21 cellular contexts compared by ENCODE assay signal in the genomic region with DNA sequence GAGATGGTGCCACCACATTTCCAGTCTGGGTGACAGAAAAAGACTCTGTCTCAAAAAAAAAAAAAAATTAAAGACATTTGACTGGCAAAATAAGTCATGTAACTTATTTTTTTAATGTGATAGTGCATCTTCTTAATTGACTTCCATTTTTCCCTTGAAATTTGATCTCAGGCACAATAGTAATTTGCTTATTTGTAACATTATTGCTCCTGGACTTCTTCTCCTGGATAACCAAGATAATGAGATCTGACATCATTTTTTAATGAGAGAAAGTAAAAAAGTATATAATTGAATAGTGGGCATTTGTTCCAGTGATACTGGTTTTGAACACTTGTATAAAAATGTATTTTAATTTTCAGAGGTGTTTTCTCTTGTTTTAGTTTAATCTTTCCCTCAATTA. TPM values are rescaled to one million over a fixed set of nuclear protein-coding genes. Genes with fewer than 3 reads are reported as not detected.
DNase-seq lines count a peak whose midpoint lies in the region; ATAC-seq, FAIRE-seq and TF ChIP-seq lines count a peak whose summit lies in the region.
"Had no signal": no experiment of that assay in that cellular context is flagged by ENCODE, and none has a peak within 500 bp of the region (broad histone marks: within the 10 kb centered on the region; RNA-seq: fewer than 3 reads in every experiment).

No MANE protein-coding gene starts in this region.

- no peaks in the 10 kb centered on the region for H4K20me1 ChIP-seq in IMR-90 (ENCODE audit: insufficient read depth, low read length)
- no peaks in the 10 kb centered on the region for H4K20me1 ChIP-seq in SK-N-SH (ENCODE audit: insufficient read depth)
- H4K20me1 ChIP-seq in keratinocyte (ENCODE audit: control insufficient read depth, extremely low read depth, insufficient read depth, low read length): no peaks in the 10 kb centered on the region

- BruUV-seq in Calu3 (replicated peaks; lab: Mats Ljungman, UMichigan) (no TSS peak), IMR-90 (replicated peaks; lab: Mats Ljungman, UMichigan) (no TSS peak)

- H3K36me3 ChIP-seq in IMR-90 (ENCODE audit: control insufficient read depth, insufficient read depth, low read length) (no peaks in the 10 kb centered on the region), SK-N-SH (replicated peaks in 1 of 2; ENCODE audit: control insufficient read depth in 1 of 2, insufficient read depth in 2 of 2, low read length in 1 of 2) (no peaks in the 10 kb centered on the region), keratinocyte (ENCODE audit: control insufficient read depth in 2 of 2, extremely low read depth in 1 of 2, insufficient read depth in 2 of 2, low read length in 2 of 2) (peaks cover 5 to 6% of the 10 kb centered on the region in 2 experiments), heart right ventricle (no peaks in the 10 kb centered on the region)

- H4K91ac ChIP-seq in IMR-90 (ENCODE audit: insufficient read depth, low read depth, low read length): no peak overlapping the region

- no peak overlapping the region for H3K27ac Mint-ChIP-seq in Calu3 (ENCODE audit: unreplicated experiment)
- H3K27ac Mint-ChIP-seq: CD4-positive, alpha-beta T cell; IgD-negative memory B cell had no signal

- peaks cover 65% of the 10 kb centered on the region for H3K79me2 ChIP-seq in SK-N-SH (ENCODE audit: insufficient read depth)
- peaks cover 84% of the 10 kb centered on the region for H3K79me2 ChIP-seq in keratinocyte (ENCODE audit: control insufficient read depth, insufficient read depth, low read length)

- in situ Hi-C loops in IMR-90 (cut with MboI; ENCODE audit: low sequenced_read_pairs): no loop called here

- no peaks in the 10 kb centered on the region for H3K27me3 ChIP-seq in IMR-90 (ENCODE audit: control insufficient read depth, insufficient read depth, low read length)
- no peaks in the 10 kb centered on the region for H3K27me3 ChIP-seq in SK-N-SH (ENCODE audit: insufficient read depth)
- H3K27me3 ChIP-seq in keratinocyte (ENCODE audit: control insufficient read depth, extremely low read depth, insufficient read depth, low read length): no peaks in the 10 kb centered on the region
- peaks cover 0 to 40% (median 8%) of the 10 kb centered on the region in 7 donors for H3K27me3 ChIP-seq in heart right ventricle

- H3K27me3 Mint-ChIP-seq in Calu3 (ENCODE audit: unreplicated experiment): no peaks in the 10 kb centered on the region

- 0 out of 4 replicates have a peak, but pooled peaks of 1 of the 2 experiments have one; percentile 16 for TF ChIP-seq EP300 in SK-N-SH (IDR thresholded peaks at IDR 0.05; ENCODE audit: borderline replicate concordance in 1 of 2, low read depth in 1 of 2, low read length in 1 of 2)

- TF ChIP-seq POLR2A in IMR-90 (IDR thresholded peaks at IDR 0.05; ENCODE audit: low read depth, low read length) (no peak), lower leg skin (IDR thresholded peaks at IDR 0.05) (no peak)

- no peak overlapping the region for H2BK20ac ChIP-seq in IMR-90 (ENCODE audit: low read depth, low read length)

- H3K56ac ChIP-seq in IMR-90 (ENCODE audit: extremely low read depth, insufficient read depth, low read length): no peak overlapping the region

- no peak overlapping the region for H4K5ac ChIP-seq in IMR-90 (ENCODE audit: low read depth, low read length)

- peak overlapping the region; percentile 62; the same call in 1 of the 2 replicates for H3K23ac ChIP-seq in IMR-90 (ENCODE audit: low read depth, low read length)

- POLR2A ChIA-PET in IMR-90 (lab: Charles Lee; ENCODE audit: unreplicated experiment) (interaction anchor here (0.5 to 1.1 kb wide), 2 partner anchors 28 to 93 kb away, joined by 3 to 10 read pairs; no protein-coding TSS in a partner anchor), SK-N-SH (lab: Yijun Ruan, JAX) (no interaction called here)

- H2BK15ac ChIP-seq in IMR-90 (ENCODE audit: low read depth, low read length): no peak overlapping the region

- ATAC-seq in IMR-90 (ENCODE audit: low read depth) (no peak), heart right ventricle (no peak)
- ATAC-seq: HCT116 had no signal

- no peak overlapping the region for H3K9ac ChIP-seq in IMR-90 (ENCODE audit: low read depth, low read length)
- H3K9ac ChIP-seq in SK-N-SH: no peak overlapping the region
- no peak overlapping the region for H3K9ac ChIP-seq in keratinocyte (ENCODE audit: control insufficient read depth, extremely low read depth, insufficient read depth, low read length)

- H2BK5ac ChIP-seq in IMR-90 (ENCODE audit: low read depth, low read length, poor library complexity, severe bottlenecking): no peak overlapping the region

- H2AFZ ChIP-seq in IMR-90 (replicated peaks; ENCODE audit: low read length, poor library complexity) (no peak overlapping the region), SK-N-SH (ENCODE audit: low read depth) (no peak overlapping the region), keratinocyte (ENCODE audit: control insufficient read depth, low read length) (no peak overlapping the region)

- no peak overlapping the region for H2AK9ac ChIP-seq in IMR-90 (replicated peaks; ENCODE audit: low read depth, low read length, poor library complexity)

- no peak for TF ChIP-seq RAD21 in IMR-90 (IDR thresholded peaks at IDR 0.05; ENCODE audit: low read length)
- TF ChIP-seq RAD21 in SK-N-SH (IDR thresholded peaks at IDR 0.05; ENCODE audit: low read length): no peak

- H3K79me1 ChIP-seq in IMR-90 (ENCODE audit: low read depth in 1 of 2, low read length in 2 of 2): peaks cover 25 to 71% of the 10 kb centered on the region in 2 experiments

- H3K36me3 Mint-ChIP-seq in Calu3 (ENCODE audit: insufficient read depth, unreplicated experiment): peaks cover 25% of the 10 kb centered on the region

- H3K4me1 ChIP-seq in IMR-90 (ENCODE audit: control insufficient read depth, insufficient read depth, low read length) (peaks cover 3% of the 10 kb centered on the region; the same call in 1 of the 2 replicates), SK-N-SH (ENCODE audit: control insufficient read depth in 1 of 2, insufficient read depth in 2 of 2, low read depth in 1 of 2, low read length in 1 of 2) (peaks cover 3 to 13% of the 10 kb centered on the region in 2 experiments; a peak in 3 of 4 replicates), keratinocyte (ENCODE audit: control insufficient read depth, extremely low read depth, insufficient read depth, low read length) (peaks cover 47% of the 10 kb centered on the region), heart right ventricle (peaks cover 0 to 23% (median 14%) of the 10 kb centered on the region in 9 donors)

- H3K27ac ChIP-seq in IMR-90 (ENCODE audit: insufficient read depth, low read length) (no peak overlapping the region), SK-N-SH (ENCODE audit: low read depth in 2 of 2, low read length in 1 of 2) (no peak overlapping the region), keratinocyte (ENCODE audit: control insufficient read depth, insufficient read depth, low read length) (no peak overlapping the region), heart right ventricle (no peak overlapping the region)
- H3K27ac ChIP-seq: C4-2B, HL-60 had no signal

- peaks cover 51% of the 10 kb centered on the region for H3K4me1 Mint-ChIP-seq in Calu3 (ENCODE audit: low read depth, unreplicated experiment)

- peaks cover 4% of the 10 kb centered on the region for H3F3A ChIP-seq in SK-N-SH (replicated peaks; ENCODE audit: insufficient read depth)

- H3K9me2 ChIP-seq in SK-N-SH: no peaks in the 10 kb centered on the region

- no peak overlapping the region for H3K18ac ChIP-seq in IMR-90 (ENCODE audit: low read depth, low read length)

- H3K4me3 Mint-ChIP-seq in Calu3 (ENCODE audit: low read depth, unreplicated experiment): peak overlapping the region; percentile 85
- H3K4me3 Mint-ChIP-seq: CD4-positive, alpha-beta T cell; IgD-negative memory B cell had no signal

- no peak overlapping the region for H3K4me2 ChIP-seq in IMR-90 (ENCODE audit: low read depth, low read length)
- peak overlapping the region; percentile 18; the same call in 1 of the 2 replicates for H3K4me2 ChIP-seq in SK-N-SH
- H3K4me2 ChIP-seq in keratinocyte (ENCODE audit: control insufficient read depth, extremely low read depth, insufficient read depth, low read depth, low read length): peak overlapping the region; percentile 91

- no peak overlapping the region for H4K8ac ChIP-seq in IMR-90 (ENCODE audit: low read depth in 2 of 2, low read length in 2 of 2)

- no peaks in the 10 kb centered on the region for H3K9me3 ChIP-seq in IMR-90 (ENCODE audit: control insufficient read depth, insufficient read depth, low read length)
- no peaks in the 10 kb centered on the region for H3K9me3 ChIP-seq in SK-N-SH
- H3K9me3 ChIP-seq in keratinocyte (ENCODE audit: control insufficient read depth, low read depth, low read length): no peaks in the 10 kb centered on the region
- no peaks in the 10 kb centered on the region for H3K9me3 ChIP-seq in heart right ventricle
- H3K9me3 ChIP-seq: Caco-2 had no signal

- no peak for FAIRE-seq in keratinocyte (lab: Jason Lieb, UNC)
- FAIRE-seq: A204.1 had no signal

- H2BK120ac ChIP-seq in IMR-90 (ENCODE audit: low read depth, low read length): no peak overlapping the region

- CTCF ChIA-PET in Calu3 (lab: Charles Lee): no interaction called here
- CTCF ChIA-PET in IMR-90 (lab: Yijun Ruan, JAX): interaction anchor here (0.7 kb wide), 1 partner anchor 109 kb away, joined by 3 read pairs; no protein-coding TSS in a partner anchor
- CTCF ChIA-PET in SK-N-SH (lab: Yijun Ruan, JAX): interaction anchor here (1.0 to 1.1 kb wide), 2 partner anchors 163 to 164 kb away, joined by 3 read pairs; no protein-coding TSS in a partner anchor

- H3K14ac ChIP-seq in IMR-90 (replicated peaks; ENCODE audit: low read depth, low read length): no peak overlapping the region

- no peak overlapping the region for H3K4ac ChIP-seq in IMR-90 (ENCODE audit: low read depth, low read length)

- no peak overlapping the region for H3K4me3 ChIP-seq in IMR-90 (ENCODE audit: insufficient read depth, low read depth, low read length)
- no peak overlapping the region for H3K4me3 ChIP-seq in SK-N-SH (ENCODE audit: low read depth in 2 of 2, low read length in 1 of 2)
- H3K4me3 ChIP-seq in keratinocyte (ENCODE audit: control insufficient read depth in 2 of 3, extremely low read depth in 1 of 3, insufficient read depth in 2 of 3, low read depth in 1 of 3, low read length in 3 of 3): peak overlapping the region in 2 of 3 experiments; percentile 64 to 97
- no peak overlapping the region for H3K4me3 ChIP-seq in heart right ventricle
- no peak overlapping the region for H3K4me3 ChIP-seq in lower leg skin (ENCODE audit: low read depth, poor library complexity, severe bottlenecking)

- DNase-seq in Calu3 (no peak), IMR-90 (no peak), SK-N-SH (no peak), keratinocyte (ENCODE audit: low read depth, low spot score) (no peak), heart right ventricle (no peak), lower leg skin (ENCODE audit: low spot score in 2 of 2) (no peak)
- DNase-seq in stimulated activated CD4-positive, alpha-beta T cell treated with anti-CD3 and anti-CD28 coated beads, Interleukin-2, amount 100 ng/mL, for 48 hours: no peak
- DNase-seq: AML-193; Caco-2; CD4-positive, alpha-beta T cell; DMS153; DMS79; GF-D8; GOT3; H7; KBM-7 had no signal

- dilution Hi-C loops in IMR-90 (cut with HindIII; ENCODE audit: low sequenced_read_pairs, unreplicated experiment): no loop called here
- dilution Hi-C loops in keratinocyte (cut with MboI; ENCODE audit: extremely low pct_ligation_motif_present, low sequenced_read_pairs): no loop called here

- H2AK5ac ChIP-seq in IMR-90 (ENCODE audit: low read depth, low read length): no peak overlapping the region

- intact Hi-C loops in Calu3 (cut with micrococcal nuclease; ENCODE audit: unreplicated experiment): loop anchor here (5.0 kb wide), 1 partner anchor 37 kb away; no protein-coding TSS in a partner anchor
- intact Hi-C loops in IMR-90 (cut with micrococcal nuclease): loop anchor here (5.0 kb wide), 1 partner anchor 63 kb away; no protein-coding TSS in a partner anchor
- intact Hi-C loops in heart right ventricle (cut with DNase I): no loop called here
- intact Hi-C loops in lower leg skin (cut with DNase I; ENCODE audit: low total_unique reads): no loop called here

- no peak for TF ChIP-seq CTCF in Calu3 (IDR thresholded peaks at IDR 0.05; ENCODE audit: unreplicated experiment)
- TF ChIP-seq CTCF in IMR-90 (conservative IDR thresholded peaks at IDR 0.05; ENCODE audit: low read depth, low read length): no peak
- no peak for TF ChIP-seq CTCF in SK-N-SH (IDR thresholded peaks at IDR 0.05)
- TF ChIP-seq CTCF in keratinocyte (optimal IDR thresholded peaks at IDR 0.05 in 1 of 3, IDR thresholded peaks at IDR 0.05 in 1 of 3, conservative IDR thresholded peaks at IDR 0.05 in 1 of 3; ENCODE audit: extremely low read depth in 1 of 3, insufficient read depth in 2 of 3, low read length in 3 of 3): no peak
- no peak for TF ChIP-seq CTCF in heart right ventricle (IDR thresholded peaks at IDR 0.05)
- TF ChIP-seq CTCF in lower leg skin (IDR thresholded peaks at IDR 0.05): no peak

- H3K9me3 Mint-ChIP-seq in Calu3 (ENCODE audit: low read depth, unreplicated experiment): no peaks in the 10 kb centered on the region
- H3K9me3 Mint-ChIP-seq: CD4-positive, alpha-beta T cell; IgD-negative memory B cell had no signal

- H3K9me1 ChIP-seq in IMR-90 (ENCODE audit: insufficient read depth, low read length): peaks cover 9% of the 10 kb centered on the region
- no peaks in the 10 kb centered on the region for H3K9me1 ChIP-seq in keratinocyte (ENCODE audit: control insufficient read depth, extremely low read depth, insufficient read depth, low read length)

RNA-seq across cellular contexts. Expression of a gene that starts 3.5 kb away (rescaled TPM):
- total RNA-seq in Calu3 (2022) (79.3 and 92.0 TPM in 2 replicates), IMR-90 (2012; rRNA removed) (13.9 and 16.0 TPM in 2 replicates), heart right ventricle (1 to 10 TPM; 1.1 to 3.4 (median 1.5) TPM), lower leg skin (10 to 100 TPM; 30.9 to 54.7 (median 36.2) TPM)
- polyA plus RNA-seq in IMR-90 (2012; rRNA removed) (3.6 TPM in 2 replicates), SK-N-SH (2012; rRNA removed) (3.7 and 4.2 TPM in 2 replicates), keratinocyte (17.7 to 31.6 TPM (median 24.2 TPM) in 3 replicates), heart right ventricle (1 to 10 TPM in 1 of 2 donors, under 1 TPM in 1; 0.62 to 2.8 TPM)
- 1.3 and 1.6 TPM in 2 replicates for polyA plus RNA-seq in IMR-90 (2012; cell fraction: cytosol; rRNA removed)
- 9.9 and 15.0 TPM in 2 replicates for polyA plus RNA-seq in IMR-90 (2012; cell fraction: nucleus; rRNA removed; ENCODE audit: low replicate concordance)
- polyA plus RNA-seq in SK-N-SH (2012; cell fraction: cytosol; rRNA removed): 2.6 and 2.8 TPM in 2 replicates
- polyA plus RNA-seq in SK-N-SH (2012; cell fraction: nucleus; rRNA removed): 10.6 and 11.9 TPM in 2 replicates
- 94.4 TPM for polyA plus RNA-seq in keratinocyte (2011; ENCODE audit: low read depth)
- 20.0 and 27.5 TPM in 2 replicates for polyA plus RNA-seq in keratinocyte (2011; cell fraction: cytosol; rRNA removed)
- polyA plus RNA-seq in keratinocyte (2011; cell fraction: nucleus; rRNA removed): 67.9 and 74.3 TPM in 2 replicates
- polyA plus RNA-seq in keratinocyte (2012; ENCODE audit: low replicate concordance): 24.0 and 42.0 TPM in 2 replicates
- 71.2 to 134 TPM (median 94.2 TPM) in 3 replicates for polyA minus RNA-seq in keratinocyte
- 43.9 TPM for polyA minus RNA-seq in keratinocyte (2011; cell fraction: cytosol; rRNA and poly(A)+ RNA removed)
- 187 and 303 TPM in 2 replicates for polyA minus RNA-seq in keratinocyte (2011; cell fraction: nucleus; rRNA and poly(A)+ RNA removed)
- total RNA-seq: CD4-positive, alpha-beta T cell had no signal
- polyA plus RNA-seq: IgD-negative memory B cell had no signal

Comparison
In these comparisons a context has a peak if more than half of its experiments do, and no peak if none do; other contexts are left out.
1. H3K4me3 ChIP-seq: peak in keratinocyte (2 of 3); none in IMR-90 (single experiment), SK-N-SH (0 of 2), heart right ventricle (0 of 10) and lower leg skin (single experiment).
2. intact Hi-C loops: an anchor here in Calu3 (5.0 kb wide) and IMR-90 (5.0 kb wide); none called in heart right ventricle and lower leg skin.